8 cellular contexts compared by ENCODE assay signal in the genomic region with DNA sequence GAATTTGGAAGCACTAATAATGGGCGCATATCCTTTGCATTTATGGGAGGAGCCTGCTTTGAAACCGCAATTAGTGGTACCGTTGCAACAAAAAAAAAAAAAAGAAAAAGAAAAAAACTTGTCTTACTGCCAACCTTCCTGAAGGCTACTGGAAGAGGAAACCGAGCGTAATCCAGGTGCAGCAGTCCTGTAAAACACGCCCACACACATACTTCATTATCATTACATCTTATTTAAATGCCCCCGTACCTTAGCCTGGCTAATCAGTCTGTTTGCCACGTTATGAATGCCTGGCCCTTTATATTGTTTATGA. TPM values are rescaled to one million over a fixed set of nuclear protein-coding genes. Genes with fewer than 3 reads are reported as not detected.
DNase-seq lines count a peak whose midpoint lies in the region; ATAC-seq lines count a peak whose summit lies in the region.

No MANE protein-coding gene starts in this region.

- peak overlapping the region; percentile 93 for H3K27ac ChIP-seq in caudate nucleus (ENCODE audit: low read depth, low read length)

- peak; percentile 7 for ATAC-seq in HG02759 (IDR thresholded peaks at IDR 0.05; ENCODE audit: unreplicated experiment)

- no peaks in the 10 kb centered on the region for H3K27me3 ChIP-seq in mononuclear cell (ENCODE audit: insufficient read depth, low read length)

- peak overlapping the region; percentile 91 for H3K4me3 ChIP-seq in mononuclear cell (ENCODE audit: low read length)

- no peaks in the 10 kb centered on the region for H3K9me3 ChIP-seq in mononuclear cell (ENCODE audit: low read depth, low read length)

- peak; percentile 75 for DNase-seq in COR-L47 (lab: John Stamatoyannopoulos, UW)
- DNase-seq in NCI-H510A treated with DMSO at 0.1 percent for 48 hours (lab: John Stamatoyannopoulos, UW), result peak; percentile 84
- DNase-seq in caudate nucleus (lab: John Stamatoyannopoulos, UW), result peak in 2 of 61 donors; percentile 13 to 25
- DNase-seq in glomerular visceral epithelial cell (ENCODE audit: extremely low spot score), result no peak
- DNase-seq in HuH-7 (ENCODE audit: low spot score), result no peak
- no peak for DNase-seq in cortex of kidney (lab: John Stamatoyannopoulos, UW)

- H3K4me1 ChIP-seq in mononuclear cell (ENCODE audit: insufficient read depth, low read length), result peaks cover 47% of the 10 kb centered on the region

RNA-seq across cellular contexts. Expression of a gene that starts 0.7 kb away (rescaled TPM):
- total RNA-seq in mononuclear cell, result 67.5 TPM

Comparison
In these comparisons a context has a peak if more than half of its experiments do, and no peak if none do; other contexts are left out.
1. DNase-seq: peak in COR-L47 (single experiment) and NCI-H510A treated with DMSO at 0.1 percent for 48 hours (single experiment); none in glomerular visceral epithelial cell (single experiment), HuH-7 (single experiment) and cortex of kidney (single experiment).